ENCODE assay signal across 14 cellular contexts in the genomic region with DNA sequence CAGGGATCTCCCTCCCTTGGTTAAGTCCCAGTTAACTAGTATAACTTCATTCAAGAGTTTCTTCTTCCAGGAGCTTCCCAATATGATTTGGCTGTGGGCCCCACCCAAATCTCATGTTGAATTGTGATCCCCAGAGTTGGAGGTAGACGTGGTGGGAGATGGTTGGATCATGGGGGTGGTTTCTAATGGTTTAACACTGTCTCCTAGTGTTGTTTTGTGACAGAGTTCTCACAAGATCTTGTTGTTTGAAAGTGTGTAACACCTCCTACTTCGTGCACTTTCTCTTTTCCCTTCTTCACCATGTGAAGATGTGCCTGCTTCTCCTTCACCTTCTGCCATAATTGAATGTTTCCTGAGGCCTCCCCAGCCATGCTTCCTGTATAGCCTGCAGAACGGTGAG.
DNase-seq lines count a peak whose midpoint lies in the region; ATAC-seq and TF ChIP-seq lines count a peak whose summit lies in the region.
"Had no signal": no experiment of that assay in that cellular context is flagged by ENCODE, and none has a peak within 500 bp of the region (broad histone marks: within the 10 kb centered on the region; RNA-seq: fewer than 3 reads in every experiment).

No MANE protein-coding gene starts in this region.

- H3K27me3 Mint-ChIP-seq in activated naive CD4-positive, alpha-beta T cell treated with anti-CD3 and anti-CD28 coated beads, Interleukin-2, amount 10 ng/mL, durations not matched to agents 7 days and 5 days, result peaks cover 6% of the 10 kb centered on the region
- H3K27me3 Mint-ChIP-seq in T-cell, result no peaks in the 10 kb centered on the region
- H3K27me3 Mint-ChIP-seq in immature natural killer cell (ENCODE audit: low read depth in 3 of 3), result peaks cover 0 to 2% (median 0%) of the 10 kb centered on the region in 3 donors

- H3K4me1 ChIP-seq in upper lobe of left lung, result peaks cover 8 to 28% (median 18%) of the 10 kb centered on the region in 4 donors
- H3K4me1 ChIP-seq: colonic mucosa, prostate gland had no signal

- H3K4me3 ChIP-seq in upper lobe of left lung, result no peak overlapping the region
- H3K4me3 ChIP-seq: colonic mucosa, prostate gland had no signal

- TF ChIP-seq EP300 in upper lobe of left lung (IDR thresholded peaks at IDR 0.05), result no peak

- H3K36me3 ChIP-seq in upper lobe of left lung, result no peaks in the 10 kb centered on the region
- H3K36me3 ChIP-seq: colonic mucosa, prostate gland had no signal

- no peak for TF ChIP-seq CTCF in upper lobe of left lung (IDR thresholded peaks at IDR 0.05)

- ATAC-seq in T-cell (replicated peaks in 1 of 4), result no peak
- no peak for ATAC-seq in upper lobe of left lung (ENCODE audit: low FRiP score in 2 of 2)
- ATAC-seq in GM21360 (IDR thresholded peaks at IDR 0.05; ENCODE audit: unreplicated experiment), result no peak
- ATAC-seq in GM18498 (IDR thresholded peaks at IDR 0.05; ENCODE audit: unreplicated experiment), result no peak
- ATAC-seq: left ventricle myocardium superior had no signal

- no peaks in the 10 kb centered on the region for H3K27me3 ChIP-seq in upper lobe of left lung
- H3K27me3 ChIP-seq: colonic mucosa had no signal

- POLR2A ChIA-PET in T-cell (lab: Charles Lee), result no interaction called here

- H3K9me3 ChIP-seq in upper lobe of left lung, result no peaks in the 10 kb centered on the region
- H3K9me3 ChIP-seq: colonic mucosa, prostate gland had no signal

- DNase-seq in activated naive CD4-positive, alpha-beta T cell treated with anti-CD3 and anti-CD28 coated beads, Interleukin-2, amount 10 ng/mL, durations not matched to agents 7 days and 5 days, result no peak
- DNase-seq in activated naive CD4-positive, alpha-beta T cell treated with anti-CD3 and anti-CD28 coated beads, Interleukin-2, amount 50 U/mL, for 16 hours, result no peak
- DNase-seq in T-cell (no peak), immature natural killer cell (peak in 2 of 3 donors; percentile 23), upper lobe of left lung (no peak), cerebellar cortex (ENCODE audit: low spot score) (no peak)
- DNase-seq: colonic mucosa, left ventricle myocardium superior, MM.1S, NCI-H1694 treated with DMSO at 0.1 percent for 48 hours, NCI-H226 had no signal

- H3K4me3 Mint-ChIP-seq in activated naive CD4-positive, alpha-beta T cell treated with anti-CD3 and anti-CD28 coated beads, Interleukin-2, amount 10 ng/mL, durations not matched to agents 7 days and 5 days, result no peak overlapping the region
- peak overlapping the region; percentile 2 to 40 (median 25) for H3K4me3 Mint-ChIP-seq in T-cell
- H3K4me3 Mint-ChIP-seq in immature natural killer cell, result peak overlapping the region; percentile 68 to 79 (median 70)

- TF ChIP-seq POLR2A in upper lobe of left lung (IDR thresholded peaks at IDR 0.05), result no peak

- H3K4me1 Mint-ChIP-seq in activated naive CD4-positive, alpha-beta T cell treated with anti-CD3 and anti-CD28 coated beads, Interleukin-2, amount 10 ng/mL, durations not matched to agents 7 days and 5 days, result peaks cover 50% of the 10 kb centered on the region
- H3K4me1 Mint-ChIP-seq in T-cell (peaks cover 51 to 60% (median 51%) of the 10 kb centered on the region in 3 donors), immature natural killer cell (peaks cover 49 to 60% of the 10 kb centered on the region in 2 donors)

- peaks cover 21% of the 10 kb centered on the region for H3K36me3 Mint-ChIP-seq in activated naive CD4-positive, alpha-beta T cell treated with anti-CD3 and anti-CD28 coated beads, Interleukin-2, amount 10 ng/mL, durations not matched to agents 7 days and 5 days
- H3K36me3 Mint-ChIP-seq in T-cell (peaks cover 3% of the 10 kb centered on the region), immature natural killer cell (peaks cover 0 to 5% (median 3%) of the 10 kb centered on the region in 3 donors)

- WGBS in upper lobe of left lung, 2 donors, result 66 to 83% methylated on average over 3 of the region's 3 CpGs

- CTCF ChIA-PET in activated naive CD4-positive, alpha-beta T cell treated with anti-CD3 and anti-CD28 coated beads, Interleukin-2, amount 10 ng/mL, durations not matched to agents 7 days and 5 days (lab: Charles Lee), result interaction anchor here (1.1 to 3.5 kb wide), 3 partner anchors 21 to 32 kb away, joined by 3 to 8 read pairs (median 4); no protein-coding TSS in a partner anchor
- CTCF ChIA-PET in T-cell (lab: Charles Lee), result interaction anchor here in 1 of 2 donors (0.8 kb wide), 1 partner anchor 26 kb away, joined by 3 read pairs; no protein-coding TSS in a partner anchor

- H3K9me3 Mint-ChIP-seq in activated naive CD4-positive, alpha-beta T cell treated with anti-CD3 and anti-CD28 coated beads, Interleukin-2, amount 10 ng/mL, durations not matched to agents 7 days and 5 days, result peaks cover 9% of the 10 kb centered on the region
- no peaks in the 10 kb centered on the region for H3K9me3 Mint-ChIP-seq in T-cell
- no peaks in the 10 kb centered on the region for H3K9me3 Mint-ChIP-seq in immature natural killer cell

- peak overlapping the region; percentile 94 for H3K27ac Mint-ChIP-seq in activated naive CD4-positive, alpha-beta T cell treated with anti-CD3 and anti-CD28 coated beads, Interleukin-2, amount 10 ng/mL, durations not matched to agents 7 days and 5 days
- H3K27ac Mint-ChIP-seq in T-cell (peak overlapping the region; percentile 69 to 89), immature natural killer cell (peak overlapping the region; percentile 46 to 91 (median 84))

- peak overlapping the region in 3 of 4 donors; percentile 5 to 50 (median 24) for H3K27ac ChIP-seq in upper lobe of left lung
- H3K27ac ChIP-seq: prostate gland had no signal

Comparison
In these comparisons a context has a peak if more than half of its experiments do, and no peak if none do; other contexts are left out.
1. DNase-seq: peak in immature natural killer cell (2 of 3); none in activated naive CD4-positive, alpha-beta T cell treated with anti-CD3 and anti-CD28 coated beads, Interleukin-2, amount 10 ng/mL, durations not matched to agents 7 days and 5 days (single experiment), activated naive CD4-positive, alpha-beta T cell treated with anti-CD3 and anti-CD28 coated beads, Interleukin-2, amount 50 U/mL, for 16 hours (single experiment), T-cell (0 of 34), upper lobe of left lung (0 of 2) and cerebellar cortex (single experiment).
2. Peak in every context shown above with its lines, with median percentiles within 50 percentile points of each other: H3K27ac Mint-ChIP-seq.